In genomic region chr22:23248583-23248982, GRCh38 we compare ENCODE assay signal across 8 cellular contexts.
DNase-seq lines count a peak whose midpoint lies in the region; ATAC-seq and TF ChIP-seq lines count a peak whose summit lies in the region.

No MANE protein-coding gene starts in this region.

- WGBS in right cardiac atrium = 86% methylated on average over 2 of the region's 2 CpGs

- H3K27me3 Mint-ChIP-seq in activated naive CD8-positive, alpha-beta T cell treated with anti-CD3 and anti-CD28 coated beads for 36 hours = no peaks in the 10 kb centered on the region

- intact Hi-C loops in right cardiac atrium (cut with DNase I) = no loop called here

- TF ChIP-seq CTCF in right atrium auricular region (IDR thresholded peaks at IDR 0.05) (no peak), VCaP (conservative IDR thresholded peaks at IDR 0.05) (no peak)

- H3K27ac ChIP-seq in right cardiac atrium (ENCODE audit: low read length) (no peak overlapping the region), right atrium auricular region (no peak overlapping the region), VCaP (peak overlapping the region; percentile 51)

- DNase-seq in right cardiac atrium = peak in 2 of 3 donors; percentile 3 to 11
- no peak for DNase-seq in right atrium auricular region (ENCODE audit: low spot score)
- DNase-seq in iris pigment epithelial cell (ENCODE audit: low read depth) = peak; percentile 73
- DNase-seq in NCI-H526 treated with DMSO at 0.1 percent for 48 hours (lab: John Stamatoyannopoulos, UW) = no peak
- DNase-seq in UCSD-AML1 (lab: John Stamatoyannopoulos, UW; ENCODE audit: unreplicated experiment) = no peak
- DNase-seq in activated naive CD8-positive, alpha-beta T cell treated with anti-CD3 and anti-CD28 coated beads for 36 hours = no peak

- peaks cover 2% of the 10 kb centered on the region for H3K36me3 Mint-ChIP-seq in activated naive CD8-positive, alpha-beta T cell treated with anti-CD3 and anti-CD28 coated beads for 36 hours

- no peak overlapping the region for H3K27ac Mint-ChIP-seq in activated naive CD8-positive, alpha-beta T cell treated with anti-CD3 and anti-CD28 coated beads for 36 hours

- H3K27me3 ChIP-seq in right cardiac atrium (ENCODE audit: control insufficient read depth, insufficient read depth) (no peaks in the 10 kb centered on the region), right atrium auricular region (no peaks in the 10 kb centered on the region)

- H3K4me3 ChIP-seq in right cardiac atrium (ENCODE audit: low read length) = no peak overlapping the region
- no peak overlapping the region for H3K4me3 ChIP-seq in right atrium auricular region

- H3K36me3 ChIP-seq in right atrium auricular region = no peaks in the 10 kb centered on the region

- no peaks in the 10 kb centered on the region for H3K9me3 ChIP-seq in right cardiac atrium (ENCODE audit: control insufficient read depth, low read length)
- no peaks in the 10 kb centered on the region for H3K9me3 ChIP-seq in right atrium auricular region

- peaks cover 54% of the 10 kb centered on the region for H3K4me1 Mint-ChIP-seq in activated naive CD8-positive, alpha-beta T cell treated with anti-CD3 and anti-CD28 coated beads for 36 hours

- H3K4me1 ChIP-seq in right cardiac atrium (ENCODE audit: control insufficient read depth, insufficient read depth, low read length) = peaks cover 2% of the 10 kb centered on the region
- H3K4me1 ChIP-seq in right atrium auricular region = peaks cover 0 to 5% of the 10 kb centered on the region in 2 donors

- peak in 1 of 2 donors; percentile 42 for ATAC-seq in right cardiac atrium
- ATAC-seq in GM19324 (IDR thresholded peaks at IDR 0.05; ENCODE audit: low FRiP score, unreplicated experiment) = no peak

- H3K9me3 Mint-ChIP-seq in activated naive CD8-positive, alpha-beta T cell treated with anti-CD3 and anti-CD28 coated beads for 36 hours = no peaks in the 10 kb centered on the region

- H3K4me3 Mint-ChIP-seq in activated naive CD8-positive, alpha-beta T cell treated with anti-CD3 and anti-CD28 coated beads for 36 hours = no peak overlapping the region

Comparison
In these comparisons a context has a peak if more than half of its experiments do, and no peak if none do; other contexts are left out.
1. DNase-seq: peak in right cardiac atrium (2 of 3) and iris pigment epithelial cell (single experiment); none in right atrium auricular region (single experiment), NCI-H526 treated with DMSO at 0.1 percent for 48 hours (single experiment), UCSD-AML1 (single experiment) and activated naive CD8-positive, alpha-beta T cell treated with anti-CD3 and anti-CD28 coated beads for 36 hours (single experiment).